8 cellular contexts compared by ENCODE assay signal in the genomic region with DNA sequence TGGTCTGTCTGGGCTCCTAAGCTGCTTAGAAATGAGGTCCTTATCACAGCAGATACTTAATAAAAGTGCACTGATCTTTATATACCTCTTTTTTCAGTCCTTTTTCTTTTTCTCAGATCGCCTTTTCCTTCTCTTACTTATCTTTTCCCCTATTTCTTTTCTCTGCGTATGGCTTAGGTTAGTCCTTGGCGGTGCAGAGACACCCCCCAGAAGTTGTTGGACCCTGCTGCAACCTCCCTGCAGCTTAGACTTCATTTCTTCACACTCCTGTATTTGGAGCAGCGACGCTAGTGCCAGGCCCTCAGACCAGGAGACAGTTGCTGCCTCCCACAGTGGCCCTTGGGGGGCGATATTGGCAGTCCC.
DNase-seq lines count a peak whose midpoint lies in the region; ATAC-seq and TF ChIP-seq lines count a peak whose summit lies in the region.

No MANE protein-coding gene starts in this region.

- H3K4me3 ChIP-seq in heart left ventricle, result peak overlapping the region in 8 of 12 donors; percentile 5 to 43 (median 34)
- no peak overlapping the region for H3K4me3 ChIP-seq in brain microvascular endothelial cell (ENCODE audit: low read depth, low read length)
- H3K4me3 ChIP-seq in mucosa of stomach (ENCODE audit: low read length), result no peak overlapping the region
- H3K4me3 ChIP-seq in aorta (ENCODE audit: low read length in 2 of 2), result peak overlapping the region in 1 of 2 donors; percentile 1

- no peak for ATAC-seq in heart left ventricle
- ATAC-seq in aorta (ENCODE audit: low FRiP score), result no peak
- ATAC-seq in HG02840 (IDR thresholded peaks at IDR 0.05; ENCODE audit: low FRiP score, unreplicated experiment), result no peak

- no peaks in the 10 kb centered on the region for H3K36me3 ChIP-seq in heart left ventricle
- H3K36me3 ChIP-seq in brain microvascular endothelial cell (replicated peaks), result no peaks in the 10 kb centered on the region
- no peaks in the 10 kb centered on the region for H3K36me3 ChIP-seq in mucosa of stomach (ENCODE audit: control insufficient read depth, insufficient read depth, low read length)
- H3K36me3 ChIP-seq in aorta (ENCODE audit: control insufficient read depth in 1 of 2, insufficient read depth in 2 of 2, low read length in 1 of 2), result no peaks in the 10 kb centered on the region

- H3K9ac ChIP-seq in mucosa of stomach (ENCODE audit: low read length), result peak overlapping the region; percentile 75

- in situ Hi-C loops in brain microvascular endothelial cell (cut with HindIII; ENCODE audit: low pct_ligation_motif_present, low sequenced_read_pairs), result no loop called here

- H3K27me3 ChIP-seq in heart left ventricle, result no peaks in the 10 kb centered on the region
- no peaks in the 10 kb centered on the region for H3K27me3 ChIP-seq in brain microvascular endothelial cell (replicated peaks)
- no peaks in the 10 kb centered on the region for H3K27me3 ChIP-seq in mucosa of stomach (ENCODE audit: control insufficient read depth, insufficient read depth, low read length)
- no peaks in the 10 kb centered on the region for H3K27me3 ChIP-seq in aorta (ENCODE audit: control insufficient read depth in 1 of 2, insufficient read depth in 2 of 2, low read length in 1 of 2)

- no peak for DNase-seq in heart left ventricle
- no peak for DNase-seq in cardiac septum (ENCODE audit: low spot score)
- no peak for DNase-seq in brain microvascular endothelial cell
- DNase-seq in aorta, result no peak
- DNase-seq in DMS53 treated with DMSO at 0.1 percent for 48 hours (lab: John Stamatoyannopoulos, UW; ENCODE audit: unreplicated experiment), result no peak
- no peak for DNase-seq in SHP77 (lab: John Stamatoyannopoulos, UW)

- no peaks in the 10 kb centered on the region for H3K9me3 ChIP-seq in heart left ventricle
- H3K9me3 ChIP-seq in mucosa of stomach (ENCODE audit: control insufficient read depth, low read length), result no peaks in the 10 kb centered on the region
- H3K9me3 ChIP-seq in aorta (ENCODE audit: control insufficient read depth, low read length), result no peaks in the 10 kb centered on the region

- TF ChIP-seq CTCF in heart left ventricle (IDR thresholded peaks at IDR 0.05), result peak in 10 of 12 donors; percentile 11 to 58 (median 32)
- peak; percentile 70 for TF ChIP-seq CTCF in brain microvascular endothelial cell (IDR thresholded peaks at IDR 0.05; ENCODE audit: low read depth, low read length, missing control alignments)

- TF ChIP-seq POLR2A in heart left ventricle (IDR thresholded peaks at IDR 0.05), result no peak

- H3K4me1 ChIP-seq in heart left ventricle (peaks cover 0 to 43% (median 22%) of the 10 kb centered on the region in 12 donors), mucosa of stomach (ENCODE audit: control insufficient read depth, insufficient read depth, low read length) (peaks cover 44% of the 10 kb centered on the region), aorta (ENCODE audit: control insufficient read depth in 1 of 2, insufficient read depth in 2 of 2, low read length in 2 of 2) (no peaks in the 10 kb centered on the region)

- 57 to 68% (median 61%) methylated on average over 6 of the region's 6 CpGs for WGBS in heart left ventricle, 4 donors
- 16 to 18% methylated on average over 6 of the region's 6 CpGs for WGBS in aorta, 2 donors

- intact Hi-C loops in heart left ventricle (cut with DNase I) (no loop called here), cardiac septum (cut with DNase I) (loop anchor here (5.0 kb wide), 1 partner anchor 68 kb away; the partner anchor contains the start of genes NCOR1 and PIGL), aorta (cut with DNase I) (loop anchor here (2.0 to 10.0 kb wide), 4 partner anchors 67 to 129 kb away; partner anchors contain the start of genes NCOR1 (in 2 of the 2), CENPV (in 1 of the 2), PIGL (in 1 of the 2) and TRPV2 (in 1 of the 2))

- peak overlapping the region; percentile 76 to 96 (median 86) for H3K27ac ChIP-seq in heart left ventricle
- peak overlapping the region; percentile 95 for H3K27ac ChIP-seq in brain microvascular endothelial cell
- H3K27ac ChIP-seq in aorta (ENCODE audit: low read depth in 1 of 2, low read length in 2 of 2), result peak overlapping the region; percentile 99 to 100

Comparison
In these comparisons a context has a peak if more than half of its experiments do, and no peak if none do; other contexts are left out.
1. intact Hi-C loops: an anchor here in cardiac septum (5.0 kb wide) and aorta (2.0 to 10.0 kb wide); none called in heart left ventricle.
2. H3K4me3 ChIP-seq: peak in heart left ventricle (8 of 12); none in brain microvascular endothelial cell (single experiment) and mucosa of stomach (single experiment).
3. Peak in every context shown above with its lines, with median percentiles within 50 percentile points of each other: H3K27ac ChIP-seq.